1 cellular context compared by ENCODE assay signal in genomic region chr17:39929657-39930407, GRCh38.
TF ChIP-seq lines count a peak whose summit lies in the region.

No MANE protein-coding gene starts in this region.

TF ChIP-seq in K562, 482 proteins besides CTCF, POLR2A, EP300 and RAD21:
- TF ChIP-seq CEBPG (CRISPR knock-in tag; IDR thresholded peaks at IDR 0.05) (no peak), CEBPG (tag; conservative IDR thresholded peaks at IDR 0.05 in 1 of 2, IDR thresholded peaks at IDR 0.05 in 1 of 2) (0 out of 4 replicates have a peak, but pooled peaks of 1 of the 2 experiments have one; percentile 16), TAF9B (IDR thresholded peaks at IDR 0.05; ENCODE audit: partially characterized antibody) (no peak)
